In the genomic region with DNA sequence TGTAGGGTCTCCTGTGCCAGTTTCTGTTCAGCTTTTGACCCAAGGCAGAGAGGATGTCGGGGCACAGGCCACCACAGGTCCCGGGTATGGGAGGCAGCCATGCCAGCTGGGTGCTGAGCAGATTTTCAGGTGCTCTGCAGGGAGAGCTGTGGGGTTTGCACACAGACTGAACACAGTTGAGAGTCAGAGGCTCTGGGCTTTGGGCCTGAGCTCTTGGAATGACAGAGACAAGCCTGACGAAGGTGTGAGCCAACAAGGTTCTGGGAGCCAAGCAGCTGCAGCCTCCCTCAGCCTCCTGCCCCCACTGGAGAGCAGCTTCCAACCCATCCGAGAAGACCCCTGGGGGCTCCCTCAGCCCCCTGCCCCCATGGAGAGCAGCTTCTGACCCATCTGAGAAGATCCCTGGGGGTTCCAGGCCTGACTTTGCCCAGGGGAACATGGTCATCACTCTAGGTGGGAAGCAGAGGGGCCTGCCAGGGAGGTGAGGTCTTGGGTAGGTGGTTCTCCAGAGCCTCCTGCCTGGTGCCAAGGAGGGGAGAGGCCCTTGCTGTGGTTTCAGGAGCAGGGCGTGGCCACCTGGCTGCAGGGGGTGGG, we compare ENCODE assay signal across 18 cellular contexts. TPM values are rescaled to one million over a fixed set of nuclear protein-coding genes. Genes with fewer than 3 reads are reported as not detected.
DNase-seq lines count a peak whose midpoint lies in the region; ATAC-seq and TF ChIP-seq lines count a peak whose summit lies in the region.
"Had no signal": no experiment of that assay in that cellular context is flagged by ENCODE, and none has a peak within 500 bp of the region (broad histone marks: within the 10 kb centered on the region; RNA-seq: fewer than 3 reads in every experiment).

No MANE protein-coding gene starts in this region.

- H3K27ac Mint-ChIP-seq in naive thymus-derived CD4-positive, alpha-beta T cell: peak overlapping the region in 8 of 9 donors; percentile 17 to 86 (median 54)
- H3K27ac Mint-ChIP-seq: activated T-cell treated with anti-CD3 and anti-CD28 coated beads, Interleukin-2, amount 50 U/mL, for 72 hours had no signal

- H3K27me3 ChIP-seq in naive thymus-derived CD4-positive, alpha-beta T cell (ENCODE audit: control insufficient read depth in 2 of 2, insufficient read depth in 2 of 2, low read length in 2 of 2): no peaks in the 10 kb centered on the region
- no peaks in the 10 kb centered on the region for H3K27me3 ChIP-seq in tibial artery
- H3K27me3 ChIP-seq: adrenal gland, colonic mucosa, neutrophil, right lobe of liver, SJSA1 had no signal

- peak overlapping the region in 4 of 10 donors; percentile 9 to 48 (median 42) for H3K4me3 Mint-ChIP-seq in naive thymus-derived CD4-positive, alpha-beta T cell
- H3K4me3 Mint-ChIP-seq: activated T-cell treated with anti-CD3 and anti-CD28 coated beads, Interleukin-2, amount 50 U/mL, for 72 hours had no signal

- H3K4me1 Mint-ChIP-seq in naive thymus-derived CD4-positive, alpha-beta T cell: peaks cover 30 to 76% (median 56%) of the 10 kb centered on the region in 7 donors

- no peaks in the 10 kb centered on the region for H3K36me3 Mint-ChIP-seq in naive thymus-derived CD4-positive, alpha-beta T cell

- H3K4me3 ChIP-seq in naive thymus-derived CD4-positive, alpha-beta T cell (ENCODE audit: low read length): no peak overlapping the region
- H3K4me3 ChIP-seq in tibial artery: no peak overlapping the region
- H3K4me3 ChIP-seq: adrenal gland, colonic mucosa, right lobe of liver, SJSA1 had no signal

- TF ChIP-seq CTCF in tibial artery (IDR thresholded peaks at IDR 0.05): no peak

- ATAC-seq in naive thymus-derived CD4-positive, alpha-beta T cell: no peak
- no peak for ATAC-seq in GM21737 (IDR thresholded peaks at IDR 0.05; ENCODE audit: unreplicated experiment)
- ATAC-seq: activated T-cell treated with anti-CD3 and anti-CD28 coated beads, Interleukin-2, amount 50 U/mL, for 72 hours; right lobe of liver had no signal

- peaks cover 0 to 4% (median 0%) of the 10 kb centered on the region in 11 donors for H3K9me3 Mint-ChIP-seq in naive thymus-derived CD4-positive, alpha-beta T cell
- H3K9me3 Mint-ChIP-seq: activated T-cell treated with anti-CD3 and anti-CD28 coated beads, Interleukin-2, amount 50 U/mL, for 72 hours had no signal

- DNase-seq in AG20443 (ENCODE audit: low spot score): peak; percentile 71
- peak; percentile 34 for DNase-seq in EL
- peak; percentile 49 for DNase-seq in astrocyte of the hippocampus (ENCODE audit: low read depth, low spot score)
- no peak for DNase-seq in naive thymus-derived CD4-positive, alpha-beta T cell
- no peak for DNase-seq in dermis blood vessel endothelial cell
- DNase-seq in DMS114 treated with DMSO at 0.1 percent for 48 hours (lab: John Stamatoyannopoulos, UW; ENCODE audit: unreplicated experiment): no peak
- no peak for DNase-seq in tibial artery
- DNase-seq: activated T-cell treated with anti-CD3 and anti-CD28 coated beads, Interleukin-2, amount 50 U/mL, for 72 hours; colonic mucosa; DMS79; NCI-H2081 treated with DMSO at 0.1 percent for 48 hours; NCI-H748 treated with DMSO at 0.1 percent for 48 hours; right lobe of liver; stimulated activated CD4-positive, alpha-beta T cell treated with anti-CD3 and anti-CD28 coated beads, Interleukin-1b, Interleukin-23, amount 100 ng/mL, for 48 hours had no signal

- peak overlapping the region; percentile 33 for H3K27ac ChIP-seq in naive thymus-derived CD4-positive, alpha-beta T cell (ENCODE audit: low read depth, low read length)
- no peak overlapping the region for H3K27ac ChIP-seq in tibial artery
- H3K27ac ChIP-seq: colonic mucosa, neutrophil, right lobe of liver, SJSA1 had no signal

- H3K36me3 ChIP-seq in naive thymus-derived CD4-positive, alpha-beta T cell (ENCODE audit: control insufficient read depth in 2 of 3, insufficient read depth in 3 of 3, low read length in 3 of 3): peaks cover 0 to 12% (median 0%) of the 10 kb centered on the region in 3 experiments
- H3K36me3 ChIP-seq in tibial artery: peaks cover 5 to 9% (median 9%) of the 10 kb centered on the region in 3 donors
- H3K36me3 ChIP-seq: colonic mucosa, SJSA1 had no signal

- H3K9me3 ChIP-seq in naive thymus-derived CD4-positive, alpha-beta T cell (ENCODE audit: control insufficient read depth in 2 of 3, low read length in 3 of 3): no peaks in the 10 kb centered on the region
- H3K9me3 ChIP-seq in tibial artery: no peaks in the 10 kb centered on the region
- H3K9me3 ChIP-seq: adrenal gland, colonic mucosa, neutrophil, right lobe of liver, SJSA1 had no signal

- CTCF ChIA-PET in naive thymus-derived CD4-positive, alpha-beta T cell (lab: Charles Lee): interaction anchor here (0.8 kb wide), 1 partner anchor 19 kb away, joined by 3 read pairs; no protein-coding TSS in a partner anchor

- H3K4me1 ChIP-seq in naive thymus-derived CD4-positive, alpha-beta T cell (ENCODE audit: control insufficient read depth in 2 of 2, insufficient read depth in 2 of 2, low read length in 2 of 2): peaks cover 10 to 34% of the 10 kb centered on the region in 2 donors
- peaks cover 6 to 81% (median 55%) of the 10 kb centered on the region in 4 donors for H3K4me1 ChIP-seq in tibial artery
- H3K4me1 ChIP-seq: SJSA1 had no signal

- intact Hi-C loops in naive thymus-derived CD4-positive, alpha-beta T cell (cut with micrococcal nuclease): no loop called here
- intact Hi-C loops in tibial artery (cut with DNase I; ENCODE audit: low total_unique reads): no loop called here

- no peaks in the 10 kb centered on the region for H3K27me3 Mint-ChIP-seq in naive thymus-derived CD4-positive, alpha-beta T cell

- POLR2A ChIA-PET in naive thymus-derived CD4-positive, alpha-beta T cell (lab: Charles Lee): interaction anchor here (1.1 kb wide), 1 partner anchor 73 kb away, joined by 3 read pairs; no protein-coding TSS in a partner anchor

RNA-seq across cellular contexts. Expression of a gene that starts 13.8 kb away (rescaled TPM):
- 100 to 1,000 TPM in 2 of 5 experiments, 10 to 100 TPM in 3; 56.3 to 105 (median 93.0) TPM for total RNA-seq in naive thymus-derived CD4-positive, alpha-beta T cell
- polyA plus RNA-seq in naive thymus-derived CD4-positive, alpha-beta T cell: under 1 TPM; 0.77 to 0.92 TPM
- 4.4 and 4.8 TPM in 2 replicates for total RNA-seq in dermis blood vessel endothelial cell

Comparison
In these comparisons a context has a peak if more than half of its experiments do, and no peak if none do; other contexts are left out.
1. DNase-seq: peak in AG20443 (single experiment), EL (single experiment) and astrocyte of the hippocampus (single experiment); none in naive thymus-derived CD4-positive, alpha-beta T cell (0 of 9), dermis blood vessel endothelial cell (single experiment), DMS114 treated with DMSO at 0.1 percent for 48 hours (single experiment) and tibial artery (0 of 2).